18 cellular contexts compared by ENCODE assay signal in the genomic region with DNA sequence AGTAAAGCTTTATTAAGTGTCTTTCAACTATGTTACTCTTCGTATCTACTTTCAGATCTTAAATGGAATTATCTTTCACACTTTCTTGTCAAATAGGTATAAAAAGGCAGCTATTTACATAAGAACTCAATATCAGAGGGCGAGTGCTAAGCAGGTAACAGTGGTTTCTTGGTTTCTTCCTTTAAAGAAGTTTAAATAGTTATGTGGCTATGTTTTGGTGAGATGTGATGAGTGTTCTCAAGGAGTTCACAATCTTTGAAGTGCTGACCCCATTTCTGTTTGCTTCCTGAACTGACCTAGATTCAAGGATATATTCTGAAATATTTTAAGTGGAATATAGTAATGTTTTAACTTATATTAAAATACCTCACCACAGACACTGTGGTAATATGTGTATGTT.
"Had no signal": no experiment of that assay in that cellular context is flagged by ENCODE, and none has a peak within 500 bp of the region (broad histone marks: within the 10 kb centered on the region; RNA-seq: fewer than 3 reads in every experiment).

No MANE protein-coding gene starts in this region.

- H3K4me2 ChIP-seq: neural progenitor cell had no signal

- H3K9me3 ChIP-seq: right lobe of liver, stomach, thyroid gland had no signal

- H3K4me3 Mint-ChIP-seq: memory B cell, nephron, neural progenitor cell had no signal

- H3K27me3 ChIP-seq: neural progenitor cell, right lobe of liver, stomach, thyroid gland had no signal

- H2AFZ ChIP-seq: neural progenitor cell, parathyroid adenoma had no signal

- FAIRE-seq: frontal cortex, keratinocyte, small intestine had no signal

- DNase-seq: cortex of kidney; hypothalamus; right lobe of liver; small intestine; stimulated activated CD4-positive, alpha-beta T cell treated with anti-CD3 and anti-CD28 coated beads, Interleukin-15, amount 100 ng/mL, for 24 hours; stimulated activated CD4-positive, alpha-beta T cell treated with anti-CD3 and anti-CD28 coated beads, Interleukin-2, amount 100 ng/mL, for 48 hours; stimulated activated naive CD4-positive, alpha-beta T cell treated with Interleukin-2 at 50 U/mL for 16 hours; stomach; thyroid gland; trophoblast cell had no signal

- H3K27ac ChIP-seq: neural progenitor cell, parathyroid adenoma, right lobe of liver, stomach, thyroid gland had no signal

- H3K4me1 ChIP-seq: neural progenitor cell, parathyroid adenoma, right lobe of liver, stomach, thyroid gland had no signal

- H3K27ac Mint-ChIP-seq: memory B cell, nephron, neural progenitor cell, progenitor cell of endocrine pancreas had no signal

- H3K79me2 ChIP-seq: parathyroid adenoma had no signal

- H3K36me3 Mint-ChIP-seq: memory B cell, neural progenitor cell had no signal

- H3K9ac ChIP-seq: neural progenitor cell, parathyroid adenoma had no signal

- H3K36me3 ChIP-seq: neural progenitor cell, right lobe of liver, stomach, thyroid gland had no signal

- ATAC-seq: right lobe of liver had no signal

- H3K9me3 Mint-ChIP-seq: memory B cell, nephron, neural progenitor cell had no signal

- H3K4me1 Mint-ChIP-seq: memory B cell, nephron had no signal

- H3K4me3 ChIP-seq: lung, neural progenitor cell, right lobe of liver, stomach, thyroid gland had no signal
